In the genomic region with DNA sequence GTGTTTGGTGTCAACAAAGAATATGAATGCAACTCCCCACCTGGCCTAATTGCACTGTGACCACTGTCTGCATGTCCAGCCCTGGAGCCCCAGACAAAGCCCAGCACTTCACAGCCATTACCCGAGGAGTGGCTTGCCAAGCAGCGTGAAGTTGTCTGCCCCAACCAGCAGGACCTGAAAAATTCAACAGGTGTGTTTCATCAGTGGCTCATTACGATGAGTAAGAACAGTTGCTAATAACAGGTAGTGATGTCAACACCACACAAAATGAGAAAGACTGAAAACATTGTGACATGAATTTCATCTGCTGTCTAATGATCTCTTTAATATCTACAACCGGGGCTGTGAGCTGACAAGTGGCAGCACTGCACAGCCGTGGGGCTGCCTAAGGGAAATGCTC, we compare ENCODE assay signal across 30 cellular contexts. TPM values are rescaled to one million over a fixed set of nuclear protein-coding genes. Genes with fewer than 3 reads are reported as not detected.
DNase-seq lines count a peak whose midpoint lies in the region; ATAC-seq, FAIRE-seq and TF ChIP-seq lines count a peak whose summit lies in the region.
"Had no signal": no experiment of that assay in that cellular context is flagged by ENCODE, and none has a peak within 500 bp of the region (broad histone marks: within the 10 kb centered on the region; RNA-seq: fewer than 3 reads in every experiment).

No MANE protein-coding gene starts in this region.

- H2AFZ ChIP-seq in mammary epithelial cell (ENCODE audit: low read depth, low read length): no peak overlapping the region

- DNase-seq in mammary epithelial cell (peak; percentile 13), breast epithelium (ENCODE audit: low spot score in 2 of 2) (no peak), Panc1 (ENCODE audit: low read depth, low spot score) (no peak), bronchial epithelial cell (ENCODE audit: low read depth) (peak; percentile 69), mesenteric fat pad (ENCODE audit: low spot score) (peak; percentile 35)
- DNase-seq in stimulated activated naive B cell treated with anti-CD40 and anti-IgM and Interleukin-4, amounts not matched to agents 10 μg/mL and 1 μg/mL and 100 μg/mL, for 72 hours: no peak
- no peak for DNase-seq in activated CD4-positive, alpha-beta memory T cell treated with anti-CD3 and anti-CD28 coated beads for 36 hours
- DNase-seq: AML-193; CD4-positive, alpha-beta T cell; DMS53; HCEC 1CT; KG1; MG63; NCI-H1092; NCI-H1417 treated with DMSO at 0.1 percent for 48 hours; NCI-H187 treated with DMSO at 0.1 percent for 48 hours; NCI-H2171 treated with DMSO at 0.1 percent for 48 hours; NCI-H345; NCI-H510A treated with DMSO at 0.1 percent for 48 hours; NCI-H748 treated with DMSO at 0.1 percent for 48 hours; NK-92 treated with Interleukin-12 subunit alpha and Interleukin-12 subunit beta, amount 100 ng/mL, for 24 hours; PC-3; SHP77; T-helper 1 cell had no signal

- no peak for TF ChIP-seq POLR2A in breast epithelium (IDR thresholded peaks at IDR 0.05)

- POLR2A ChIA-PET in Panc1 (lab: Charles Lee): no interaction called here
- POLR2A ChIA-PET in activated CD4-positive, alpha-beta memory T cell treated with anti-CD3 and anti-CD28 coated beads for 36 hours (lab: Charles Lee): no interaction called here

- in situ Hi-C loops in mammary epithelial cell (cut with MboI; ENCODE audit: low sequenced_read_pairs in 2 of 2) (no loop called here), Panc1 (cut with HindIII; ENCODE audit: low pct_unique_long_range_greater_than_20kb, low sequenced_read_pairs) (no loop called here)

- peak; percentile 60 for FAIRE-seq in bronchial epithelial cell (lab: Jason Lieb, UNC)
- FAIRE-seq: A549, GM12891, H1, HTR-8/SVneo had no signal

- CTCF ChIA-PET in mammary epithelial cell (lab: Charles Lee; ENCODE audit: low non-redundant PET): no interaction called here
- CTCF ChIA-PET in Panc1 (lab: Charles Lee): no interaction called here
- CTCF ChIA-PET in activated CD4-positive, alpha-beta memory T cell treated with anti-CD3 and anti-CD28 coated beads for 36 hours (lab: Charles Lee): no interaction called here

- no peak overlapping the region for H3K4me2 ChIP-seq in mammary epithelial cell (ENCODE audit: insufficient read depth, low read depth, low read length)
- H3K4me2 ChIP-seq: A549; BLaER1 treated with 17β-estradiol and CSF1 and Interleukin-3, amounts not matched to agents 10 nM and 100 nM had no signal

- TF ChIP-seq CTCF in mammary epithelial cell (conservative IDR thresholded peaks at IDR 0.05 in 1 of 2, IDR thresholded peaks at IDR 0.05 in 1 of 2; ENCODE audit: extremely low read depth in 1 of 2, insufficient read depth in 1 of 2, low read depth in 1 of 2, low read length in 2 of 2) (no peak), breast epithelium (IDR thresholded peaks at IDR 0.05) (no peak), Panc1 (IDR thresholded peaks at IDR 0.05) (no peak), bronchial epithelial cell (IDR thresholded peaks at IDR 0.05; ENCODE audit: insufficient read depth, low read length, severe bottlenecking) (no peak)

- no peak overlapping the region for H3K4me3 Mint-ChIP-seq in stimulated activated naive B cell treated with anti-CD40 and anti-IgM and Interleukin-4, amounts not matched to agents 10 μg/mL and 1 μg/mL and 100 μg/mL, for 72 hours
- no peak overlapping the region for H3K4me3 Mint-ChIP-seq in activated CD4-positive, alpha-beta memory T cell treated with anti-CD3 and anti-CD28 coated beads for 36 hours
- H3K4me3 Mint-ChIP-seq: CD4-positive, alpha-beta T cell had no signal

- H3K4me1 ChIP-seq in mammary epithelial cell (ENCODE audit: insufficient read depth, low read length) (no peaks in the 10 kb centered on the region), breast epithelium (peaks cover 6 to 11% of the 10 kb centered on the region in 2 donors), Panc1 (ENCODE audit: control insufficient read depth, insufficient read depth, low read length) (no peaks in the 10 kb centered on the region)
- H3K4me1 ChIP-seq: A549 had no signal

- H4K20me1 ChIP-seq in mammary epithelial cell (ENCODE audit: insufficient read depth, low read length): no peaks in the 10 kb centered on the region

- H3K9me3 Mint-ChIP-seq in stimulated activated naive B cell treated with anti-CD40 and anti-IgM and Interleukin-4, amounts not matched to agents 10 μg/mL and 1 μg/mL and 100 μg/mL, for 72 hours: no peaks in the 10 kb centered on the region
- no peaks in the 10 kb centered on the region for H3K9me3 Mint-ChIP-seq in activated CD4-positive, alpha-beta memory T cell treated with anti-CD3 and anti-CD28 coated beads for 36 hours
- H3K9me3 Mint-ChIP-seq: CD4-positive, alpha-beta T cell had no signal

- 83% methylated on average over 5 of the region's 5 CpGs for WGBS in mammary epithelial cell (ENCODE audit: low coverage, missing lambda C conversion rate)

- H3K27ac ChIP-seq in mammary epithelial cell (ENCODE audit: insufficient read depth, low read depth, low read length) (no peak overlapping the region), breast epithelium (no peak overlapping the region), Panc1 (ENCODE audit: low read length) (no peak overlapping the region)
- H3K27ac ChIP-seq: A549; BLaER1 treated with 17β-estradiol and CSF1 and Interleukin-3, amounts not matched to agents 10 nM and 100 nM had no signal

- no peak overlapping the region for H3K27ac Mint-ChIP-seq in stimulated activated naive B cell treated with anti-CD40 and anti-IgM and Interleukin-4, amounts not matched to agents 10 μg/mL and 1 μg/mL and 100 μg/mL, for 72 hours
- H3K27ac Mint-ChIP-seq in activated CD4-positive, alpha-beta memory T cell treated with anti-CD3 and anti-CD28 coated beads for 36 hours: no peak overlapping the region
- H3K27ac Mint-ChIP-seq: CD4-positive, alpha-beta T cell had no signal

- H3K79me2 ChIP-seq in mammary epithelial cell (ENCODE audit: insufficient read depth, low read length): peaks cover 2% of the 10 kb centered on the region

- H3K27me3 ChIP-seq in mammary epithelial cell (ENCODE audit: insufficient read depth, low read length) (no peaks in the 10 kb centered on the region), breast epithelium (no peaks in the 10 kb centered on the region), Panc1 (ENCODE audit: control insufficient read depth, insufficient read depth, low read length) (no peaks in the 10 kb centered on the region), bronchial epithelial cell (ENCODE audit: control insufficient read depth, insufficient read depth, low read length) (no peaks in the 10 kb centered on the region)
- H3K27me3 ChIP-seq: BLaER1 treated with 17β-estradiol and CSF1 and Interleukin-3, amounts not matched to agents 10 nM and 100 nM; MG63 had no signal

- no peak overlapping the region for H3K9ac ChIP-seq in mammary epithelial cell (ENCODE audit: insufficient read depth, low read length)
- H3K9ac ChIP-seq: BLaER1 treated with 17β-estradiol and CSF1 and Interleukin-3, amounts not matched to agents 10 nM and 100 nM had no signal

- peaks cover 36% of the 10 kb centered on the region for H3K36me3 ChIP-seq in mammary epithelial cell (ENCODE audit: insufficient read depth, low read length)
- no peaks in the 10 kb centered on the region for H3K36me3 ChIP-seq in breast epithelium
- peaks cover 15% of the 10 kb centered on the region for H3K36me3 ChIP-seq in Panc1 (ENCODE audit: control insufficient read depth, insufficient read depth, low read length)
- H3K36me3 ChIP-seq in bronchial epithelial cell (ENCODE audit: control insufficient read depth, insufficient read depth, low read length): peaks cover 25% of the 10 kb centered on the region

- peaks cover 0 to 1% of the 10 kb centered on the region in 2 donors for H3K4me1 Mint-ChIP-seq in stimulated activated naive B cell treated with anti-CD40 and anti-IgM and Interleukin-4, amounts not matched to agents 10 μg/mL and 1 μg/mL and 100 μg/mL, for 72 hours
- H3K4me1 Mint-ChIP-seq in activated CD4-positive, alpha-beta memory T cell treated with anti-CD3 and anti-CD28 coated beads for 36 hours (ENCODE audit: low read depth): peaks cover 2% of the 10 kb centered on the region

- ATAC-seq in Panc1 (no peak), GM21447 (IDR thresholded peaks at IDR 0.05; ENCODE audit: unreplicated experiment) (no peak)
- ATAC-seq in stimulated activated naive B cell treated with anti-CD40 and anti-IgM and Interleukin-4, amounts not matched to agents 10 μg/mL and 1 μg/mL and 100 μg/mL, for 72 hours (replicated peaks): no peak
- ATAC-seq: A549, PC-3 had no signal

- H3K27me3 Mint-ChIP-seq in stimulated activated naive B cell treated with anti-CD40 and anti-IgM and Interleukin-4, amounts not matched to agents 10 μg/mL and 1 μg/mL and 100 μg/mL, for 72 hours: no peaks in the 10 kb centered on the region
- H3K27me3 Mint-ChIP-seq in activated CD4-positive, alpha-beta memory T cell treated with anti-CD3 and anti-CD28 coated beads for 36 hours: no peaks in the 10 kb centered on the region
- H3K27me3 Mint-ChIP-seq: CD4-positive, alpha-beta T cell had no signal

- intact Hi-C loops in mammary epithelial cell (cut with micrococcal nuclease): no loop called here
- intact Hi-C loops in breast epithelium (cut with DNase I; ENCODE audit: low total_unique reads): no loop called here
- intact Hi-C loops in Panc1 (cut with micrococcal nuclease; ENCODE audit: unreplicated experiment): no loop called here
- intact Hi-C loops in activated CD4-positive, alpha-beta memory T cell treated with anti-CD3 and anti-CD28 coated beads for 36 hours (cut with micrococcal nuclease): no loop called here

- H3K4me3 ChIP-seq in mammary epithelial cell (replicated peaks in 1 of 3; ENCODE audit: insufficient read depth in 1 of 3, low read depth in 2 of 3, low read length in 3 of 3) (no peak overlapping the region), breast epithelium (no peak overlapping the region), Panc1 (ENCODE audit: low read depth in 2 of 2, low read length in 2 of 2) (no peak overlapping the region), bronchial epithelial cell (ENCODE audit: low read depth, low read length) (no peak overlapping the region)
- H3K4me3 ChIP-seq: A549; BLaER1 treated with 17β-estradiol and CSF1 and Interleukin-3, amounts not matched to agents 10 nM and 100 nM; MG63 had no signal

- H3K9me3 ChIP-seq in mammary epithelial cell (replicated peaks; ENCODE audit: insufficient read depth, low read length): no peaks in the 10 kb centered on the region
- no peaks in the 10 kb centered on the region for H3K9me3 ChIP-seq in breast epithelium
- H3K9me3 ChIP-seq in Panc1 (ENCODE audit: control insufficient read depth, insufficient read depth, low read depth, low read length): no peaks in the 10 kb centered on the region
- H3K9me3 ChIP-seq: A549; BLaER1 treated with 17β-estradiol and CSF1 and Interleukin-3, amounts not matched to agents 10 nM and 100 nM; MG63 had no signal

- peaks cover 38 to 43% of the 10 kb centered on the region in 2 donors for H3K36me3 Mint-ChIP-seq in stimulated activated naive B cell treated with anti-CD40 and anti-IgM and Interleukin-4, amounts not matched to agents 10 μg/mL and 1 μg/mL and 100 μg/mL, for 72 hours
- H3K36me3 Mint-ChIP-seq in activated CD4-positive, alpha-beta memory T cell treated with anti-CD3 and anti-CD28 coated beads for 36 hours: peaks cover 44% of the 10 kb centered on the region

- dilution Hi-C loops in mammary epithelial cell (cut with HindIII; ENCODE audit: low sequenced_read_pairs): no loop called here

- BruUV-seq in mammary epithelial cell (replicated peaks; lab: Mats Ljungman, UMichigan) (no TSS peak), Panc1 (replicated peaks; lab: Mats Ljungman, UMichigan) (TSS peak; percentile 66)

RNA-seq across cellular contexts. Expression of a gene that starts 10.3 kb away (rescaled TPM):
- total RNA-seq in mammary epithelial cell (10 to 100 TPM; 30.2 to 66.3 TPM), breast epithelium (10 to 100 TPM; 44.3 to 89.1 (median 51.7) TPM), Panc1 (2021; ENCODE audit: unreplicated experiment) (94.9 TPM), bronchial epithelial cell (50.8 and 65.0 TPM in 2 replicates), mesenteric fat pad (41.9 TPM)
- polyA plus RNA-seq in mammary epithelial cell: 83.0 TPM
- 14.2 TPM for polyA minus RNA-seq in mammary epithelial cell
- 110 TPM for polyA plus RNA-seq in Panc1 (2012; ENCODE audit: insufficient read length)
- 10 to 100 TPM; 80.7 to 86.0 TPM for total RNA-seq in activated CD4-positive, alpha-beta memory T cell treated with anti-CD3 and anti-CD28 coated beads for 36 hours

RNA-seq across cellular contexts. Expression of a gene that starts 10.4 kb away (rescaled TPM):
- total RNA-seq in mammary epithelial cell (10 to 100 TPM in 1 of 2 donors, 1 to 10 TPM in 1; 8.2 to 19.6 TPM), breast epithelium (10 to 100 TPM in 2 of 3 donors, 1 to 10 TPM in 1; 9.8 to 18.4 (median 13.6) TPM), Panc1 (2021; ENCODE audit: unreplicated experiment) (27.8 TPM), bronchial epithelial cell (8.7 and 10.2 TPM in 2 replicates), mesenteric fat pad (16.7 TPM)
- 8.9 TPM for polyA plus RNA-seq in mammary epithelial cell
- 29.0 TPM for polyA minus RNA-seq in mammary epithelial cell
- polyA plus RNA-seq in Panc1 (2012; ENCODE audit: insufficient read length): 21.4 TPM
- 10 to 100 TPM; 24.4 to 24.8 TPM for total RNA-seq in activated CD4-positive, alpha-beta memory T cell treated with anti-CD3 and anti-CD28 coated beads for 36 hours

RNA-seq across cellular contexts. Expression of a gene that starts 51.6 kb away (rescaled TPM):
- total RNA-seq in mammary epithelial cell (10 to 100 TPM; 51.8 to 54.8 TPM), breast epithelium (10 to 100 TPM; 22.2 to 62.6 (median 30.4) TPM), Panc1 (2021; ENCODE audit: unreplicated experiment) (153 TPM), bronchial epithelial cell (29.2 and 35.3 TPM in 2 replicates), mesenteric fat pad (51.9 TPM)
- 13.7 TPM for polyA plus RNA-seq in mammary epithelial cell
- 41.0 TPM for polyA minus RNA-seq in mammary epithelial cell
- polyA plus RNA-seq in Panc1 (2012; ENCODE audit: insufficient read length): 119 TPM
- 10 to 100 TPM; 28.8 to 32.9 TPM for total RNA-seq in activated CD4-positive, alpha-beta memory T cell treated with anti-CD3 and anti-CD28 coated beads for 36 hours

Comparison
In these comparisons a context has a peak if more than half of its experiments do, and no peak if none do; other contexts are left out.
1. DNase-seq: peak in mammary epithelial cell (single experiment), bronchial epithelial cell (single experiment) and mesenteric fat pad (single experiment); none in breast epithelium (0 of 2), Panc1 (single experiment), stimulated activated naive B cell treated with anti-CD40 and anti-IgM and Interleukin-4, amounts not matched to agents 10 μg/mL and 1 μg/mL and 100 μg/mL, for 72 hours (single experiment) and activated CD4-positive, alpha-beta memory T cell treated with anti-CD3 and anti-CD28 coated beads for 36 hours (single experiment).